10 cellular contexts compared by ENCODE assay signal in genomic region chr3:42544492-42545283, GRCh38. TPM values are rescaled to one million over a fixed set of nuclear protein-coding genes. Genes with fewer than 3 reads are reported as not detected.
DNase-seq lines count a peak whose midpoint lies in the region; ATAC-seq lines count a peak whose summit lies in the region.
"Had no signal": no experiment of that assay in that cellular context is flagged by ENCODE, and none has a peak within 500 bp of the region (broad histone marks: within the 10 kb centered on the region; RNA-seq: fewer than 3 reads in every experiment).

No MANE protein-coding gene starts in this region.

- no peak overlapping the region for H3K4me3 ChIP-seq in skeletal muscle tissue (ENCODE audit: low read length in 3 of 3)

- ATAC-seq in Right ventricle myocardium superior (ENCODE audit: poor library complexity) (peak; percentile 52), GM18861 (IDR thresholded peaks at IDR 0.05; ENCODE audit: unreplicated experiment) (no peak)

- peak; percentile 7 for DNase-seq in H4 (ENCODE audit: low spot score)
- DNase-seq in SHP77 (lab: John Stamatoyannopoulos, UW), result peak; percentile 79 to 86
- no peak for DNase-seq in Right ventricle myocardium superior
- no peak for DNase-seq in iPS-NIHi7 (ENCODE audit: extremely low spot score)
- no peak for DNase-seq in dedifferentiated amniotic fluid mesenchymal stem cell (ENCODE audit: extremely low spot score)
- DNase-seq in NCI-H2171 (lab: John Stamatoyannopoulos, UW), result no peak
- DNase-seq: OCI-M1 had no signal

- H3K4me1 ChIP-seq in skeletal muscle tissue (ENCODE audit: control insufficient read depth in 3 of 3, insufficient read depth in 3 of 3, low read length in 3 of 3), result peaks cover 0 to 12% (median 3%) of the 10 kb centered on the region in 3 donors

- H3K27me3 ChIP-seq in skeletal muscle tissue (ENCODE audit: control insufficient read depth in 3 of 3, insufficient read depth in 3 of 3, low read length in 3 of 3), result no peaks in the 10 kb centered on the region

- H3K27ac ChIP-seq in skeletal muscle tissue (ENCODE audit: low read depth, low read length), result peak overlapping the region; percentile 25
- H3K27ac ChIP-seq: HL-60 had no signal

- H3K9ac ChIP-seq in skeletal muscle tissue (ENCODE audit: low read depth in 1 of 3, low read length in 3 of 3), result no peak overlapping the region

- no peaks in the 10 kb centered on the region for H3K9me3 ChIP-seq in skeletal muscle tissue (ENCODE audit: control insufficient read depth in 3 of 3, low read length in 3 of 3)

- peaks cover 2 to 7% (median 6%) of the 10 kb centered on the region in 3 donors for H3K36me3 ChIP-seq in skeletal muscle tissue (ENCODE audit: control insufficient read depth in 3 of 3, insufficient read depth in 3 of 3, low read length in 3 of 3)

- intact Hi-C loops in Right ventricle myocardium superior (cut with DNase I), result loop anchor here (5.0 to 10.0 kb wide), 2 partner anchors 42 to 310 kb away; partner anchors contain the start of gene VIPR1

RNA-seq across cellular contexts. Expression of gene SEC22C, which starts 37.1 kb away (rescaled TPM):
- total RNA-seq in H4 (2014; rRNA removed; shearing (Covaris generic)), result 42.4 and 48.1 TPM in 2 replicates
- total RNA-seq in Right ventricle myocardium superior (21.6 TPM), skeletal muscle tissue (21.4 TPM)

RNA-seq across cellular contexts. Expression of gene VIPR1, which starts 42.2 kb away (rescaled TPM):
- total RNA-seq in H4 (2014; rRNA removed; shearing (Covaris generic)), result not detected in 2 replicates
- total RNA-seq in Right ventricle myocardium superior (3.4 TPM), skeletal muscle tissue (1.6 TPM)

RNA-seq across cellular contexts. Expression of gene SS18L2, which starts 46.0 kb away (rescaled TPM):
- total RNA-seq in H4 (2014; rRNA removed; shearing (Covaris generic)), result 32.2 and 41.9 TPM in 2 replicates
- total RNA-seq in Right ventricle myocardium superior, result 9.1 TPM
- 15.7 TPM for total RNA-seq in skeletal muscle tissue

RNA-seq across cellular contexts. Expression of gene NKTR, which starts 55.8 kb away (rescaled TPM):
- 3.8 and 6.2 TPM in 2 replicates for total RNA-seq in H4 (2014; rRNA removed; shearing (Covaris generic))
- total RNA-seq in Right ventricle myocardium superior (21.6 TPM), skeletal muscle tissue (119 TPM)

Comparison
In these comparisons a context has a peak if more than half of its experiments do, and no peak if none do; other contexts are left out.
1. DNase-seq: peak in H4 (single experiment) and SHP77 (2 of 2); none in Right ventricle myocardium superior (single experiment), iPS-NIHi7 (single experiment), dedifferentiated amniotic fluid mesenchymal stem cell (single experiment) and NCI-H2171 (single experiment).